22 cellular contexts compared by ENCODE assay signal in genomic region chr2:240309214-240309613, GRCh38.
DNase-seq lines count a peak whose midpoint lies in the region; ATAC-seq, FAIRE-seq and TF ChIP-seq lines count a peak whose summit lies in the region.
"Had no signal": no experiment of that assay in that cellular context is flagged by ENCODE, and none has a peak within 500 bp of the region (broad histone marks: within the 10 kb centered on the region; RNA-seq: fewer than 3 reads in every experiment).

No MANE protein-coding gene starts in this region.

- peak; percentile 13 for ATAC-seq in Right ventricle myocardium inferior
- ATAC-seq in left cardiac atrium: no peak
- peak in 1 of 3 donors; percentile 30 for ATAC-seq in natural killer cell
- no peak for ATAC-seq in HG02588 (IDR thresholded peaks at IDR 0.05; ENCODE audit: unreplicated experiment)

- no peak overlapping the region for H3K4me3 Mint-ChIP-seq in natural killer cell
- H3K4me3 Mint-ChIP-seq: CD14-positive monocyte, IgD-negative memory B cell had no signal

- FAIRE-seq in bronchial epithelial cell (lab: Jason Lieb, UNC): peak; percentile 99
- FAIRE-seq: GM19239 had no signal

- H2AFZ ChIP-seq in SK-N-SH (ENCODE audit: low read depth): no peak overlapping the region
- H2AFZ ChIP-seq: GM23248 had no signal

- no peaks in the 10 kb centered on the region for H3K9me3 Mint-ChIP-seq in natural killer cell
- H3K9me3 Mint-ChIP-seq: IgD-negative memory B cell had no signal

- H3K9ac ChIP-seq in SK-N-SH: no peak overlapping the region
- H3K9ac ChIP-seq: GM23248 had no signal

- CTCF ChIA-PET in SK-N-SH (lab: Yijun Ruan, JAX): no interaction called here

- TF ChIP-seq EP300 in SK-N-SH (IDR thresholded peaks at IDR 0.05; ENCODE audit: borderline replicate concordance in 1 of 2, low read depth in 1 of 2, low read length in 1 of 2): no peak

- WGBS in SK-N-SH (ENCODE audit: low lambda C conversion rate): 36% methylated on average over 1 of the region's 1 CpG

- no peaks in the 10 kb centered on the region for H3K9me2 ChIP-seq in SK-N-SH

- no peak overlapping the region for H3K4me3 ChIP-seq in bronchial epithelial cell (ENCODE audit: low read depth, low read length)
- H3K4me3 ChIP-seq in SK-N-SH (ENCODE audit: low read depth in 2 of 2, low read length in 1 of 2): no peak overlapping the region
- H3K4me3 ChIP-seq: GM23248, Peyer's patch had no signal

- DNase-seq in Right ventricle myocardium inferior (ENCODE audit: missing footprints) (no peak), left cardiac atrium (no peak), bronchial epithelial cell (ENCODE audit: low read depth) (no peak), natural killer cell (peak; percentile 8), iPS-NIHi7 (ENCODE audit: extremely low spot score) (no peak), SK-N-SH (no peak)
- no peak for DNase-seq in stimulated activated CD4-positive, alpha-beta T cell treated with anti-CD3 and anti-CD28 coated beads, Interleukin-4, amount 100 ng/mL, for 4 hours
- DNase-seq: 8988T; DMS 273 treated with DMSO at 0.1 percent for 48 hours; DND-41; GM23248; MM.1S; NCI-H1092; NCI-H1436 treated with DMSO at 0.1 percent for 48 hours; NCI-H2081; NCI-H748 treated with DMSO at 0.1 percent for 48 hours; NK-92 treated with Interleukin-12 subunit alpha and Interleukin-12 subunit beta, amount 100 ng/mL, for 24 hours; Peyer's patch had no signal

- H3K36me3 ChIP-seq in bronchial epithelial cell (ENCODE audit: control insufficient read depth, insufficient read depth, low read length) (no peaks in the 10 kb centered on the region), SK-N-SH (replicated peaks in 1 of 2; ENCODE audit: control insufficient read depth in 1 of 2, insufficient read depth in 2 of 2, low read length in 1 of 2) (no peaks in the 10 kb centered on the region)
- H3K36me3 ChIP-seq: Peyer's patch had no signal

- H3K27me3 ChIP-seq in bronchial epithelial cell (ENCODE audit: control insufficient read depth, insufficient read depth, low read length) (no peaks in the 10 kb centered on the region), SK-N-SH (ENCODE audit: insufficient read depth) (no peaks in the 10 kb centered on the region)
- H3K27me3 ChIP-seq: Peyer's patch had no signal

- no peak overlapping the region for H3K27ac Mint-ChIP-seq in natural killer cell
- H3K27ac Mint-ChIP-seq: CD14-positive monocyte, IgD-negative memory B cell had no signal

- H3F3A ChIP-seq in SK-N-SH (replicated peaks; ENCODE audit: insufficient read depth): no peaks in the 10 kb centered on the region

- POLR2A ChIA-PET in SK-N-SH (lab: Yijun Ruan, JAX): no interaction called here

- no peaks in the 10 kb centered on the region for H3K36me3 Mint-ChIP-seq in natural killer cell
- H3K36me3 Mint-ChIP-seq: CD14-positive monocyte, IgD-negative memory B cell had no signal

- peaks cover 0 to 4% of the 10 kb centered on the region in 2 donors for H3K27me3 Mint-ChIP-seq in natural killer cell (ENCODE audit: low read depth in 2 of 2)

- H3K9me3 ChIP-seq in SK-N-SH: no peaks in the 10 kb centered on the region
- H3K9me3 ChIP-seq: Peyer's patch had no signal

- TF ChIP-seq CTCF in bronchial epithelial cell (IDR thresholded peaks at IDR 0.05; ENCODE audit: insufficient read depth, low read length, severe bottlenecking) (no peak), natural killer cell (IDR thresholded peaks at IDR 0.05) (no peak), SK-N-SH (IDR thresholded peaks at IDR 0.05) (no peak)

- H3K79me2 ChIP-seq in SK-N-SH (ENCODE audit: insufficient read depth): no peaks in the 10 kb centered on the region

- H3K4me1 ChIP-seq in SK-N-SH (ENCODE audit: control insufficient read depth in 1 of 2, insufficient read depth in 2 of 2, low read depth in 1 of 2, low read length in 1 of 2): no peaks in the 10 kb centered on the region
- H3K4me1 ChIP-seq: Peyer's patch had no signal

- H3K27ac ChIP-seq in SK-N-SH (ENCODE audit: low read depth in 2 of 2, low read length in 1 of 2): no peak overlapping the region
- H3K27ac ChIP-seq: GM23248, Peyer's patch had no signal

- H3K4me1 Mint-ChIP-seq in natural killer cell: no peaks in the 10 kb centered on the region
- H3K4me1 Mint-ChIP-seq: CD14-positive monocyte, IgD-negative memory B cell had no signal

- no peaks in the 10 kb centered on the region for H4K20me1 ChIP-seq in SK-N-SH (ENCODE audit: insufficient read depth)

- no peak overlapping the region for H3K4me2 ChIP-seq in SK-N-SH

- no peak for TF ChIP-seq RAD21 in SK-N-SH (IDR thresholded peaks at IDR 0.05; ENCODE audit: low read length)

- intact Hi-C loops in Right ventricle myocardium inferior (cut with DNase I) (no loop called here), left cardiac atrium (cut with DNase I) (loop anchor here in 1 of 2 donors (10.0 kb wide), 1 partner anchor 126 kb away; the partner anchor contains the start of gene GPC1), natural killer cell (cut with micrococcal nuclease) (no loop called here)

TF ChIP-seq in SK-N-SH, 30 proteins besides CTCF, POLR2A, EP300 and RAD21 (continues in another document):
- TF ChIP-seq REST (IDR thresholded peaks at IDR 0.05; ENCODE audit: low read depth, low read length): no peak
- TF ChIP-seq TAF1 (IDR thresholded peaks at IDR 0.05; ENCODE audit: borderline replicate concordance, low read depth, low read length): no peak
- no peak for TF ChIP-seq IRF3 (IDR thresholded peaks at IDR 0.05; ENCODE audit: low read depth, low read length)
- TF ChIP-seq GATA2 (CRISPR knock-in tag; IDR thresholded peaks at IDR 0.05): no peak
- TF ChIP-seq FOXM1 (IDR thresholded peaks at IDR 0.05; ENCODE audit: low read depth): no peak
- no peak for TF ChIP-seq RFX5 (IDR thresholded peaks at IDR 0.05; ENCODE audit: low read length)
- no peak for TF ChIP-seq POLR2AphosphoS5 (IDR thresholded peaks at IDR 0.05; ENCODE audit: low read depth, low read length)
- TF ChIP-seq SIN3A (IDR thresholded peaks at IDR 0.05; ENCODE audit: borderline replicate concordance, low read depth, low read length): no peak
- no peak for TF ChIP-seq FOSL2 (IDR thresholded peaks at IDR 0.05; ENCODE audit: borderline replicate concordance, low read depth)
- no peak for TF ChIP-seq USF2 (IDR thresholded peaks at IDR 0.05; ENCODE audit: borderline replicate concordance, low read depth, low read length)
- TF ChIP-seq SMC3 (IDR thresholded peaks at IDR 0.05; ENCODE audit: low read depth, low read length): no peak
- TF ChIP-seq NFIC (IDR thresholded peaks at IDR 0.05; ENCODE audit: borderline replicate concordance): no peak
- TF ChIP-seq MAX (IDR thresholded peaks at IDR 0.05; ENCODE audit: low read depth): no peak
- TF ChIP-seq USF1 (IDR thresholded peaks at IDR 0.05; ENCODE audit: borderline replicate concordance, low read depth): no peak
- no peak for TF ChIP-seq RXRA (IDR thresholded peaks at IDR 0.05; ENCODE audit: borderline replicate concordance, low read depth)
- no peak for TF ChIP-seq CHD2 (IDR thresholded peaks at IDR 0.05; ENCODE audit: low read length, partially characterized antibody)
